28 cellular contexts compared by ENCODE assay signal in the genomic region with DNA sequence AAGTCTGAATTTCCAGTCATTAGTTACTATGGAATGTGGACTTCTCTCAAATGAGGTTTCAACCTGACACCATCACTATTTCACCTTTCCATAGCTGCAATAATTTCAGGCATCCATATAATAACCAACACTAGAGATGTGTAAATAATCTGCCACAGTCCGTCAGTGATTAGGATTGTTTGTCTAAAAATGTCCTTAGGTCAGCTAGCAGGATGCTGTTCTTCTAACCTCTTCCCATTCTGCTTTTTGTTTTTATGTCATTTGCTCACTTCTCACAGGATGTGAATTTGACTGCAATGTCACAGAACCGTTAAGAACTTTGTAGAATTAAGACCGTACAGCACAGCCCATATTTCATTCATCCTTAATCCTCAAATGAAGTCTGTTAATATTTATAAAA.
"Had no signal": no experiment of that assay in that cellular context is flagged by ENCODE, and none has a peak within 500 bp of the region (broad histone marks: within the 10 kb centered on the region; RNA-seq: fewer than 3 reads in every experiment).

No MANE protein-coding gene starts in this region.

- H3K27me3 ChIP-seq: breast epithelium, left lung, sigmoid colon, upper lobe of left lung had no signal

- H3K27ac ChIP-seq: breast epithelium, epithelial cell of prostate, left lung, sigmoid colon, upper lobe of left lung had no signal

- H3K36me3 Mint-ChIP-seq: WTC11 had no signal

- DNase-seq: activated CD4-positive, alpha-beta T cell treated with anti-CD3 and anti-CD28 coated beads for 36 hours; activated CD4-positive, alpha-beta T cell treated with anti-CD3 and anti-CD28 coated beads, Interleukin-2, amount 50 U/mL, for 4 hours; activated CD8-positive, alpha-beta memory T cell treated with anti-CD3 and anti-CD28 coated beads for 24 hours; activated CD8-positive, alpha-beta memory T cell treated with anti-CD3 and anti-CD28 coated beads, Interleukin-2, amount 50 U/mL, for 4 hours; activated naive CD4-positive, alpha-beta T cell; activated naive CD8-positive, alpha-beta T cell treated with anti-CD3 and anti-CD28 coated beads for 36 hours; activated T-cell treated with anti-CD3 and anti-CD28 coated beads, Interleukin-2, amount 50 U/mL, for 4 hours; amniotic stem cell; endodermal cell; foreskin fibroblast; kidney glomerular epithelial cell; left lung; midbrain; occipital lobe; sigmoid colon; stimulated activated CD4-positive, alpha-beta T cell treated with anti-CD3 and anti-CD28 coated beads, Interleukin-15, amount 100 ng/mL, for 24 hours; stimulated activated naive CD4-positive, alpha-beta T cell; T1000; upper lobe of left lung had no signal

- H3K9me3 Mint-ChIP-seq: endodermal cell had no signal

- H3K4me3 ChIP-seq: breast epithelium, left lung, lung, sigmoid colon, smooth muscle cell, upper lobe of left lung had no signal

- H3K4me2 ChIP-seq: smooth muscle cell had no signal

- H3K27ac Mint-ChIP-seq: activated CD4-positive, alpha-beta T cell treated with anti-CD3 and anti-CD28 coated beads for 36 hours; activated naive CD8-positive, alpha-beta T cell treated with anti-CD3 and anti-CD28 coated beads for 36 hours; activated T-helper 2 cell treated with anti-CD3 and anti-CD28 coated beads, Interferon-gamma antibody, Interleukin-2, Interleukin-4, amounts not matched to agents 10 μg/mL and 5 μg/mL and 100 μg/mL, durations not matched to agents 14 hours and 24 hours and 36 hours; endodermal cell; T-helper 1 cell treated with Interleukin-12 subunit alpha and Interleukin-12 subunit beta and Interleukin-4 antibody, amounts not matched to agents 30 μg/mL and 1 μg/mL, for 36 hours; WTC11 had no signal

- ATAC-seq: activated CD4-positive, alpha-beta T cell treated with anti-CD3 and anti-CD28 coated beads for 36 hours; activated T-cell treated with anti-CD3 and anti-CD28 coated beads, Interleukin-2, amount 50 U/mL, for 4 hours; left lung; WTC11 had no signal

- H3K9me3 ChIP-seq: breast epithelium, left lung, sigmoid colon, upper lobe of left lung had no signal

- H3K4me3 Mint-ChIP-seq: activated CD4-positive, alpha-beta T cell treated with anti-CD3 and anti-CD28 coated beads for 36 hours; activated naive CD8-positive, alpha-beta T cell treated with anti-CD3 and anti-CD28 coated beads for 36 hours; activated T-cell treated with anti-CD3 and anti-CD28 coated beads, Interleukin-2, amount 50 U/mL, for 4 hours; central memory CD8-positive, alpha-beta T cell; endodermal cell; neural crest cell; T-helper 1 cell treated with Interleukin-12 subunit alpha and Interleukin-12 subunit beta and Interleukin-4 antibody, amounts not matched to agents 30 μg/mL and 1 μg/mL, for 36 hours; WTC11 had no signal

- H3K4me1 ChIP-seq: breast epithelium, left lung, sigmoid colon, upper lobe of left lung had no signal

- H3K36me3 ChIP-seq: breast epithelium, left lung, sigmoid colon, upper lobe of left lung had no signal

- H3K4me1 Mint-ChIP-seq: endodermal cell, neural crest cell, WTC11 had no signal

- H3K27me3 Mint-ChIP-seq: activated CD4-positive, alpha-beta T cell treated with anti-CD3 and anti-CD28 coated beads for 36 hours; activated naive CD8-positive, alpha-beta T cell treated with anti-CD3 and anti-CD28 coated beads for 36 hours; central memory CD8-positive, alpha-beta T cell had no signal
